1 cellular context compared by ENCODE assay signal in genomic region chr19:2702170-2703076, GRCh38.
TF ChIP-seq lines count a peak whose summit lies in the region.

Gene GNG7 (minus strand): TSS chr19:2702694. CDS start chr19:2520688, 182,006 bp downstream.

TF ChIP-seq in GM23338, 12 proteins besides CTCF, POLR2A, EP300 and RAD21 (continued from another document):
- no peak for TF ChIP-seq ZNF462 (CRISPR knock-in tag; IDR thresholded peaks at IDR 0.05)
- TF ChIP-seq STAT1 (IDR thresholded peaks at IDR 0.05; ENCODE audit: unreplicated experiment), result no peak
- no peak for TF ChIP-seq EZH2 (IDR thresholded peaks at IDR 0.05; ENCODE audit: low read depth, unreplicated experiment)
- peak; percentile 92 for TF ChIP-seq CREB1 (CRISPR knock-in tag; IDR thresholded peaks at IDR 0.05; ENCODE audit: low read depth)
- no peak for TF ChIP-seq ZNF114 (CRISPR knock-in tag; IDR thresholded peaks at IDR 0.05)
- no peak for TF ChIP-seq ZNF331 (CRISPR knock-in tag; IDR thresholded peaks at IDR 0.05; ENCODE audit: low read depth)
TF ChIP-seq in GM23338: peak in this region for 2.
